ENCODE assay signal across 8 cellular contexts in the genomic region with DNA sequence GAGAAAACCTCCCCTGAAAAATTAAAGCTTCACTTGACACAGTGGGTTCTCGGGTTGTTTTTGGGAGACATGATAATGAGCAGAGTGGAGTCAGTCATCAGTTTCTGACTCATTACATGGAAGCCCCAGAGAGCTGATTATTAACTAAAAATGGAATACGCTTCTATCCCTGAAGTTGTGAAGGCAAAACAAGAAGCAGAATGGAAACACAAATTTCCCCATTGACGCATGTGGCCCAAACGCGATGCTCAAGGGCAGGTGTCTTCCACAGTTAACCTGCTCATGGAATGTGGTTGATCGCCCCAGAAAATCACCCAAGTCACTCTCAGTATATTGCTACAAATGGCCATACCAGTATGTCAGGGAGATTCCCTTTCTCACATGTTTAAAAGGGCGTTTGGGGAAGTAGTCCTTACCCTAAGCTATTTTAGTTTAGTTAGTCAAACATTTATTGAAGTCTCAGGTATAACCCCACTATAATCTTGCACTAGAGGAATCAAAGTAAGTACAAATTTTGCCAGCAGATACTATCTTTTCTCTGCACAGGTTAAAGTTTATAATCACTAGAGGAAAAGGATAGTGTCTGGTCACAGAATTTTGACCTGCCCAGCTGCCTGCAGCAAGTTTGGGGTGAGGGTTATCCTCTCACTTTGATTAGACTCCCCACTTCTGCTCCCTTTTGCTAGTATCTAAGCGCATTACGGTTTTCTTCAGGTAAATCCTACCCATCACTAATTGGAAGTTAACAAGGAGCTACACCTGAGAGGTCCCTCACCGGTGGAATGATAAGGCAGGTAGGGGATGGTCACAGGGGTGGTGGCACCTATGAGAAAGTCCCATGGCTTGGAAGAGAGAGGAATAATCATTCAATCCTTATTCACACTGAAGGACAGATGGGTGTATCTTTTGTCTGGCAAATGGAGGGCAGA. TPM values are rescaled to one million over a fixed set of nuclear protein-coding genes. Genes with fewer than 3 reads are reported as not detected.
DNase-seq lines count a peak whose midpoint lies in the region; ATAC-seq, FAIRE-seq and TF ChIP-seq lines count a peak whose summit lies in the region.

No MANE protein-coding gene starts in this region.

- H3K9me3 ChIP-seq in right cardiac atrium (ENCODE audit: control insufficient read depth, low read length), result no peaks in the 10 kb centered on the region

- H3K27ac ChIP-seq in right cardiac atrium (ENCODE audit: low read length), result no peak overlapping the region

- FAIRE-seq in GM12892 (lab: Jason Lieb, UNC), result peak; percentile 97

- H3K4me1 ChIP-seq in right cardiac atrium (ENCODE audit: control insufficient read depth, insufficient read depth, low read length), result peaks cover 2% of the 10 kb centered on the region

- intact Hi-C loops in right cardiac atrium (cut with DNase I), result no loop called here

- H3K27me3 ChIP-seq in right cardiac atrium (ENCODE audit: control insufficient read depth, insufficient read depth), result no peaks in the 10 kb centered on the region

- no peak for TF ChIP-seq POLR2A in GM12892 (IDR thresholded peaks at IDR 0.05; ENCODE audit: low read depth, low read length)

- WGBS in right cardiac atrium, result 76% methylated on average over 10 of the region's 10 CpGs

- peak; percentile 65 for ATAC-seq in GM19463 (IDR thresholded peaks at IDR 0.05; ENCODE audit: unreplicated experiment)
- peak; percentile 46 for ATAC-seq in HG03139 (IDR thresholded peaks at IDR 0.05; ENCODE audit: unreplicated experiment)
- ATAC-seq in right cardiac atrium, result no peak

- H3K4me3 ChIP-seq in right cardiac atrium (ENCODE audit: low read length), result no peak overlapping the region

- DNase-seq in GM12892 (ENCODE audit: insufficient read length) (no peak), glomerular visceral epithelial cell (ENCODE audit: extremely low spot score) (peak; percentile 49), NCI-H82 treated with DMSO at 0.1 percent for 48 hours (lab: John Stamatoyannopoulos, UW; ENCODE audit: unreplicated experiment) (no peak), NCI-H774 (lab: John Stamatoyannopoulos, UW) (no peak), right cardiac atrium (no peak)
- DNase-seq in stimulated activated CD8-positive, alpha-beta memory T cell treated with anti-CD3 and anti-CD28 coated beads, Interleukin-4, amount 100 ng/mL, for 48 hours, result no peak

RNA-seq across cellular contexts. Expression of a gene that starts 7.8 kb away (rescaled TPM):
- polyA plus RNA-seq in GM12892 (2012; ENCODE audit: missing spikeins), result 47.4 TPM
- 1 to 10 TPM; 3.5 to 7.7 (median 4.3) TPM for total RNA-seq in right cardiac atrium
- polyA plus RNA-seq in right cardiac atrium, result 2.7 TPM

RNA-seq across cellular contexts. Expression of a gene that starts 55.3 kb away (rescaled TPM):
- 17.8 TPM for polyA plus RNA-seq in GM12892 (2012; ENCODE audit: missing spikeins)
- total RNA-seq in right cardiac atrium, result 10 to 100 TPM; 46.9 to 49.9 (median 49.0) TPM
- polyA plus RNA-seq in right cardiac atrium, result 21.8 TPM

Comparison
In these comparisons a context has a peak if more than half of its experiments do, and no peak if none do; other contexts are left out.
1. ATAC-seq: peak in GM19463 (single experiment) and HG03139 (single experiment); none in right cardiac atrium (0 of 2).